ENCODE assay signal across 1 cellular context in the genomic region with DNA sequence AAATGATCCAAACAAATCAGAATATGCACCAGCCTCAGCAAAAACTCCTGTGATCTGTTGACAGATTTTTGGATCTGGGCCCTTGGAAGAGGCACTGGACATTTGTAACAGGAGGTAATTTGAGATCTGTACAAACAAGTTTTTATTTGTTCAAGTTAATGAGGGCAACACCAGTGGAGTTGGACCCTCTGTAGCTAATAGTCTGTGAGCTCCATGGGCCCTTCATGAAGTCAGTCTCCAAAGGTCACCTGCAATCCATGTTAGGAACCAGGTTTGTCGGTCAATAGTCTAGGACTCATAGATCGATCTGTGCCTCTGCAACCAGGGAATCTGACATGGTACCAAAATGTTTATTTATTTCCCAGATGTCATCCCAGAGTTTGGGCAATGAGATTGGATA.
TF ChIP-seq lines count a peak whose summit lies in the region.

No MANE protein-coding gene starts in this region.

TF ChIP-seq in liver, 16 proteins besides CTCF, POLR2A, EP300 and RAD21 (continued from another document):
- TF ChIP-seq, protein P1, sequence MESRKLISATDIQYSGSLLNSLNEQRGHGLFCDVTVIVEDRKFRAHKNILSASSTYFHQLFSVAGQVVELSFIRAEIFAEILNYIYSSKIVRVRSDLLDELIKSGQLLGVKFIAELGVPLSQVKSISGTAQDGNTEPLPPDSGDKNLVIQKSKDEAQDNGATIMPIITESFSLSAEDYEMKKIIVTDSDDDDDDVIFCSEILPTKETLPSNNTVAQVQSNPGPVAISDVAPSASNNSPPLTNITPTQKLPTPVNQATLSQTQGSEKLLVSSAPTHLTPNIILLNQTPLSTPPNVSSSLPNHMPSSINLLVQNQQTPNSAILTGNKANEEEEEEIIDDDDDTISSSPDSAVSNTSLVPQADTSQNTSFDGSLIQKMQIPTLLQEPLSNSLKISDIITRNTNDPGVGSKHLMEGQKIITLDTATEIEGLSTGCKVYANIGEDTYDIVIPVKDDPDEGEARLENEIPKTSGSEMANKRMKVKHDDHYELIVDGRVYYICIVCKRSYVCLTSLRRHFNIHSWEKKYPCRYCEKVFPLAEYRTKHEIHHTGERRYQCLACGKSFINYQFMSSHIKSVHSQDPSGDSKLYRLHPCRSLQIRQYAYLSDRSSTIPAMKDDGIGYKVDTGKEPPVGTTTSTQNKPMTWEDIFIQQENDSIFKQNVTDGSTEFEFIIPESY (IDR thresholded peaks at IDR 0.05): peak; percentile 38
- TF ChIP-seq, protein P2, sequence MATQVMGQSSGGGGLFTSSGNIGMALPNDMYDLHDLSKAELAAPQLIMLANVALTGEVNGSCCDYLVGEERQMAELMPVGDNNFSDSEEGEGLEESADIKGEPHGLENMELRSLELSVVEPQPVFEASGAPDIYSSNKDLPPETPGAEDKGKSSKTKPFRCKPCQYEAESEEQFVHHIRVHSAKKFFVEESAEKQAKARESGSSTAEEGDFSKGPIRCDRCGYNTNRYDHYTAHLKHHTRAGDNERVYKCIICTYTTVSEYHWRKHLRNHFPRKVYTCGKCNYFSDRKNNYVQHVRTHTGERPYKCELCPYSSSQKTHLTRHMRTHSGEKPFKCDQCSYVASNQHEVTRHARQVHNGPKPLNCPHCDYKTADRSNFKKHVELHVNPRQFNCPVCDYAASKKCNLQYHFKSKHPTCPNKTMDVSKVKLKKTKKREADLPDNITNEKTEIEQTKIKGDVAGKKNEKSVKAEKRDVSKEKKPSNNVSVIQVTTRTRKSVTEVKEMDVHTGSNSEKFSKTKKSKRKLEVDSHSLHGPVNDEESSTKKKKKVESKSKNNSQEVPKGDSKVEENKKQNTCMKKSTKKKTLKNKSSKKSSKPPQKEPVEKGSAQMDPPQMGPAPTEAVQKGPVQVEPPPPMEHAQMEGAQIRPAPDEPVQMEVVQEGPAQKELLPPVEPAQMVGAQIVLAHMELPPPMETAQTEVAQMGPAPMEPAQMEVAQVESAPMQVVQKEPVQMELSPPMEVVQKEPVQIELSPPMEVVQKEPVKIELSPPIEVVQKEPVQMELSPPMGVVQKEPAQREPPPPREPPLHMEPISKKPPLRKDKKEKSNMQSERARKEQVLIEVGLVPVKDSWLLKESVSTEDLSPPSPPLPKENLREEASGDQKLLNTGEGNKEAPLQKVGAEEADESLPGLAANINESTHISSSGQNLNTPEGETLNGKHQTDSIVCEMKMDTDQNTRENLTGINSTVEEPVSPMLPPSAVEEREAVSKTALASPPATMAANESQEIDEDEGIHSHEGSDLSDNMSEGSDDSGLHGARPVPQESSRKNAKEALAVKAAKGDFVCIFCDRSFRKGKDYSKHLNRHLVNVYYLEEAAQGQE (IDR thresholded peaks at IDR 0.05): no peak
- TF ChIP-seq JUND (IDR thresholded peaks at IDR 0.05): peak; percentile 52 to 56
- TF ChIP-seq HNF4G (IDR thresholded peaks at IDR 0.05): no peak
- TF ChIP-seq RXRA (IDR thresholded peaks at IDR 0.05): peak; percentile 79 to 80
- no peak for TF ChIP-seq FOXA1 (IDR thresholded peaks at IDR 0.05)
- TF ChIP-seq YY1 (IDR thresholded peaks at IDR 0.05): peak; percentile 87
- peak; percentile 88 for TF ChIP-seq SP1 (IDR thresholded peaks at IDR 0.05)
